20 cellular contexts compared by ENCODE assay signal in the genomic region with DNA sequence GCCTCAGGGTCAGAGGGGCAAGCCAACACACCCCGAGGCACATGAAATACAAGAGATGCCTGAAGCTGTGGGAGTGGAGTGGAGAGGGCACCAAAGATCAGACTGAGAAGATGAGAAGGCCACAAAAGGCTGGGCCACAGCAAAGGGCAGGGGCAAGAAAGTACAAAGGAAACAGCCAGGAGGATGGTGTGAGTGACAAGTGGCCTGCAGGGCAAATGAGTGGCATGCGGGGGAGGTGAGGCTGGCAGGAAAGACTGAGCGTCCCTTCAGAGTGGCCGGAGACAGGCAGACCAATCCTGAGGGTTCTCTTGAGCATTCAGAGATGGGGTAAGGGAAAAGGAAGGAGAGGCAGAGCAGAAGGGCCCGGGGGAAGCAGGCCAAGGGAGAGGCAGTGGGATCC. TPM values are rescaled to one million over a fixed set of nuclear protein-coding genes. Genes with fewer than 3 reads are reported as not detected.
DNase-seq lines count a peak whose midpoint lies in the region; ATAC-seq and TF ChIP-seq lines count a peak whose summit lies in the region.
"Had no signal": no experiment of that assay in that cellular context is flagged by ENCODE, and none has a peak within 500 bp of the region (broad histone marks: within the 10 kb centered on the region; RNA-seq: fewer than 3 reads in every experiment).

No MANE protein-coding gene starts in this region.

- H3K27ac ChIP-seq in prostate gland = peak overlapping the region; percentile 21 to 86
- H3K27ac ChIP-seq: 22Rv1, GM23248 had no signal

- no peak for ATAC-seq in activated CD8-positive, alpha-beta memory T cell treated with anti-CD3 and anti-CD28 coated beads, Interleukin-2, amount 10 ng/mL, durations not matched to agents 7 days and 5 days
- no peak for ATAC-seq in HG03139 (IDR thresholded peaks at IDR 0.05; ENCODE audit: unreplicated experiment)

- POLR2A ChIA-PET in HEK293T (lab: Yijun Ruan, JAX) = interaction anchor here (0.9 kb wide), 1 partner anchor 27 kb away, joined by 3 read pairs; no protein-coding TSS in a partner anchor
- POLR2A ChIA-PET in activated CD4-positive, alpha-beta T cell treated with anti-CD3 and anti-CD28 coated beads, Interleukin-2, amount 10 ng/mL, durations not matched to agents 7 days and 5 days (lab: Charles Lee) = no interaction called here

- 94% methylated on average over 5 of the region's 5 CpGs for WGBS in prostate gland

- H3K36me3 ChIP-seq in prostate gland = no peaks in the 10 kb centered on the region

- no peaks in the 10 kb centered on the region for H3K9me3 Mint-ChIP-seq in activated T-cell treated with anti-CD3 and anti-CD28 coated beads, Interleukin-2, amount 50 U/mL, for 24 hours
- no peaks in the 10 kb centered on the region for H3K9me3 Mint-ChIP-seq in immature natural killer cell
- no peaks in the 10 kb centered on the region for H3K9me3 Mint-ChIP-seq in activated CD8-positive, alpha-beta memory T cell treated with anti-CD3 and anti-CD28 coated beads, Interleukin-2, amount 10 ng/mL, durations not matched to agents 7 days and 5 days (ENCODE audit: low read depth)
- H3K9me3 Mint-ChIP-seq in activated CD4-positive, alpha-beta T cell treated with anti-CD3 and anti-CD28 coated beads, Interleukin-2, amount 10 ng/mL, durations not matched to agents 7 days and 5 days = no peaks in the 10 kb centered on the region
- H3K9me3 Mint-ChIP-seq: IgD-negative memory B cell had no signal

- no peaks in the 10 kb centered on the region for H3K9me3 ChIP-seq in prostate gland
- H3K9me3 ChIP-seq: BLaER1 had no signal

- peaks cover 7% of the 10 kb centered on the region for H3K4me1 Mint-ChIP-seq in activated T-cell treated with anti-CD3 and anti-CD28 coated beads, Interleukin-2, amount 50 U/mL, for 24 hours (ENCODE audit: low read depth)
- peaks cover 52 to 62% of the 10 kb centered on the region in 2 donors for H3K4me1 Mint-ChIP-seq in immature natural killer cell
- peaks cover 14% of the 10 kb centered on the region for H3K4me1 Mint-ChIP-seq in activated CD8-positive, alpha-beta memory T cell treated with anti-CD3 and anti-CD28 coated beads, Interleukin-2, amount 10 ng/mL, durations not matched to agents 7 days and 5 days
- H3K4me1 Mint-ChIP-seq in activated CD4-positive, alpha-beta T cell treated with anti-CD3 and anti-CD28 coated beads, Interleukin-2, amount 10 ng/mL, durations not matched to agents 7 days and 5 days = peaks cover 17% of the 10 kb centered on the region

- TF ChIP-seq POLR2A in prostate gland (IDR thresholded peaks at IDR 0.05) = no peak

- peak overlapping the region; percentile 53 for H3K27ac Mint-ChIP-seq in activated T-cell treated with anti-CD3 and anti-CD28 coated beads, Interleukin-2, amount 50 U/mL, for 24 hours
- H3K27ac Mint-ChIP-seq in immature natural killer cell = peak overlapping the region in 5 of 6 donors; percentile 25 to 83 (median 59)
- no peak overlapping the region for H3K27ac Mint-ChIP-seq in activated CD8-positive, alpha-beta memory T cell treated with anti-CD3 and anti-CD28 coated beads, Interleukin-2, amount 10 ng/mL, durations not matched to agents 7 days and 5 days
- no peak overlapping the region for H3K27ac Mint-ChIP-seq in activated CD4-positive, alpha-beta T cell treated with anti-CD3 and anti-CD28 coated beads, Interleukin-2, amount 10 ng/mL, durations not matched to agents 7 days and 5 days
- H3K27ac Mint-ChIP-seq: IgD-negative memory B cell had no signal

- H3K27me3 ChIP-seq in prostate gland (replicated peaks; ENCODE audit: insufficient read depth) = no peaks in the 10 kb centered on the region
- H3K27me3 ChIP-seq: BLaER1 had no signal

- no peaks in the 10 kb centered on the region for H3K27me3 Mint-ChIP-seq in activated T-cell treated with anti-CD3 and anti-CD28 coated beads, Interleukin-2, amount 50 U/mL, for 24 hours
- peaks cover 0 to 7% (median 4%) of the 10 kb centered on the region in 3 donors for H3K27me3 Mint-ChIP-seq in immature natural killer cell (ENCODE audit: low read depth in 3 of 3)
- no peaks in the 10 kb centered on the region for H3K27me3 Mint-ChIP-seq in activated CD8-positive, alpha-beta memory T cell treated with anti-CD3 and anti-CD28 coated beads, Interleukin-2, amount 10 ng/mL, durations not matched to agents 7 days and 5 days
- no peaks in the 10 kb centered on the region for H3K27me3 Mint-ChIP-seq in activated CD4-positive, alpha-beta T cell treated with anti-CD3 and anti-CD28 coated beads, Interleukin-2, amount 10 ng/mL, durations not matched to agents 7 days and 5 days
- H3K27me3 Mint-ChIP-seq: IgD-negative memory B cell had no signal

- no peak for DNase-seq in activated T-cell treated with anti-CD3 and anti-CD28 coated beads, Interleukin-2, amount 50 U/mL, for 24 hours
- no peak for DNase-seq in activated T-cell treated with anti-CD3 and anti-CD28 coated beads, Interleukin-2, amount 50 U/mL, for 48 hours
- DNase-seq in HEK293T (ENCODE audit: extremely low spot score) (no peak), immature natural killer cell (no peak), prostate gland (ENCODE audit: low spot score) (no peak)
- DNase-seq in activated CD8-positive, alpha-beta memory T cell treated with anti-CD3 and anti-CD28 coated beads, Interleukin-2, amount 10 ng/mL, durations not matched to agents 7 days and 5 days = no peak
- DNase-seq in activated CD4-positive, alpha-beta T cell treated with anti-CD3 and anti-CD28 coated beads, Interleukin-2, amount 10 ng/mL, durations not matched to agents 7 days and 5 days = no peak
- DNase-seq: DMS79 treated with DMSO at 0.1 percent for 48 hours, GDM1, GM23248, NCI-H1417 treated with DMSO at 0.1 percent for 48 hours, NCI-H2029, NCI-H524, RPMI8226 had no signal

- TF ChIP-seq CTCF in prostate gland (IDR thresholded peaks at IDR 0.05) = no peak

- no peak overlapping the region for H3K4me3 ChIP-seq in prostate gland
- H3K4me3 ChIP-seq: BLaER1, GM23248 had no signal

- H3K4me1 ChIP-seq in prostate gland (replicated peaks) = peaks cover 56% of the 10 kb centered on the region

- peaks cover 41% of the 10 kb centered on the region for H3K36me3 Mint-ChIP-seq in activated T-cell treated with anti-CD3 and anti-CD28 coated beads, Interleukin-2, amount 50 U/mL, for 24 hours (ENCODE audit: low read depth)
- H3K36me3 Mint-ChIP-seq in immature natural killer cell = peaks cover 0 to 4% (median 3%) of the 10 kb centered on the region in 3 donors
- H3K36me3 Mint-ChIP-seq in activated CD8-positive, alpha-beta memory T cell treated with anti-CD3 and anti-CD28 coated beads, Interleukin-2, amount 10 ng/mL, durations not matched to agents 7 days and 5 days = no peaks in the 10 kb centered on the region
- no peaks in the 10 kb centered on the region for H3K36me3 Mint-ChIP-seq in activated CD4-positive, alpha-beta T cell treated with anti-CD3 and anti-CD28 coated beads, Interleukin-2, amount 10 ng/mL, durations not matched to agents 7 days and 5 days (ENCODE audit: low read depth)

- no peak overlapping the region for H3K4me3 Mint-ChIP-seq in activated T-cell treated with anti-CD3 and anti-CD28 coated beads, Interleukin-2, amount 50 U/mL, for 24 hours
- H3K4me3 Mint-ChIP-seq in immature natural killer cell = no peak overlapping the region
- H3K4me3 Mint-ChIP-seq in activated CD8-positive, alpha-beta memory T cell treated with anti-CD3 and anti-CD28 coated beads, Interleukin-2, amount 10 ng/mL, durations not matched to agents 7 days and 5 days = no peak overlapping the region
- H3K4me3 Mint-ChIP-seq in activated CD4-positive, alpha-beta T cell treated with anti-CD3 and anti-CD28 coated beads, Interleukin-2, amount 10 ng/mL, durations not matched to agents 7 days and 5 days = no peak overlapping the region
- H3K4me3 Mint-ChIP-seq: IgD-negative memory B cell had no signal

- intact Hi-C loops in prostate gland (cut with DNase I) = no loop called here

- CTCF ChIA-PET in HEK293T (lab: Yijun Ruan, JAX) = no interaction called here
- CTCF ChIA-PET in activated CD8-positive, alpha-beta memory T cell treated with anti-CD3 and anti-CD28 coated beads, Interleukin-2, amount 10 ng/mL, durations not matched to agents 7 days and 5 days (lab: Charles Lee) = interaction anchor here (2.9 to 15.6 kb wide), 2 partner anchors 12 to 28 kb away, joined by 14 to 139 read pairs; no protein-coding TSS in a partner anchor
- CTCF ChIA-PET in activated CD4-positive, alpha-beta T cell treated with anti-CD3 and anti-CD28 coated beads, Interleukin-2, amount 10 ng/mL, durations not matched to agents 7 days and 5 days (lab: Charles Lee) = interaction anchor here (0.9 kb wide), 1 partner anchor 27 kb away, joined by 3 read pairs; no protein-coding TSS in a partner anchor

RNA-seq across cellular contexts. Expression of a gene that starts 23.2 kb away (rescaled TPM):
- not detected for polyA plus RNA-seq in immature natural killer cell
- 10 to 100 TPM; 11.4 to 35.6 TPM for total RNA-seq in prostate gland
- under 1 TPM in 1 of 2 experiments, not detected in 1; 0.14 TPM for total RNA-seq in activated CD8-positive, alpha-beta memory T cell treated with anti-CD3 and anti-CD28 coated beads, Interleukin-2, amount 10 ng/mL, durations not matched to agents 7 days and 5 days
- total RNA-seq in activated CD4-positive, alpha-beta T cell treated with anti-CD3 and anti-CD28 coated beads, Interleukin-2, amount 10 ng/mL, durations not matched to agents 7 days and 5 days = not detected
- total RNA-seq: GM23248, OCI-LY7 had no signal
- polyA plus RNA-seq: IgD-negative memory B cell had no signal

RNA-seq across cellular contexts. Expression of a gene that starts 26.9 kb away (rescaled TPM):
- 100 to 1,000 TPM; 192 to 330 (median 205) TPM for polyA plus RNA-seq in immature natural killer cell
- total RNA-seq in prostate gland = 100 to 1,000 TPM in 1 of 2 donors, 10 to 100 TPM in 1; 98.3 to 138 TPM
- 10 to 100 TPM; 42.1 to 58.3 TPM for total RNA-seq in activated CD8-positive, alpha-beta memory T cell treated with anti-CD3 and anti-CD28 coated beads, Interleukin-2, amount 10 ng/mL, durations not matched to agents 7 days and 5 days
- total RNA-seq in activated CD4-positive, alpha-beta T cell treated with anti-CD3 and anti-CD28 coated beads, Interleukin-2, amount 10 ng/mL, durations not matched to agents 7 days and 5 days = 10 to 100 TPM; 52.1 to 60.3 TPM

RNA-seq across cellular contexts. Expression of a gene that starts 29.2 kb away (rescaled TPM):
- not detected for polyA plus RNA-seq in immature natural killer cell
- 1 to 10 TPM in 1 of 2 donors, not detected in 1; 1.5 TPM for total RNA-seq in prostate gland
- total RNA-seq in activated CD8-positive, alpha-beta memory T cell treated with anti-CD3 and anti-CD28 coated beads, Interleukin-2, amount 10 ng/mL, durations not matched to agents 7 days and 5 days = not detected
- total RNA-seq in activated CD4-positive, alpha-beta T cell treated with anti-CD3 and anti-CD28 coated beads, Interleukin-2, amount 10 ng/mL, durations not matched to agents 7 days and 5 days = not detected
- total RNA-seq: GM23248, HT1080, OCI-LY7 had no signal
- polyA plus RNA-seq: GM23248, IgD-negative memory B cell had no signal

RNA-seq across cellular contexts. Expression of a gene that starts 37.8 kb away (rescaled TPM):
- polyA plus RNA-seq in immature natural killer cell = under 1 TPM in 2 of 3 donors, not detected in 1; 0.64 to 0.71 TPM
- total RNA-seq in prostate gland = 10 to 100 TPM; 20.3 to 69.8 TPM
- under 1 TPM; 0.41 to 0.49 TPM for total RNA-seq in activated CD8-positive, alpha-beta memory T cell treated with anti-CD3 and anti-CD28 coated beads, Interleukin-2, amount 10 ng/mL, durations not matched to agents 7 days and 5 days
- under 1 TPM; 0.22 to 0.29 TPM for total RNA-seq in activated CD4-positive, alpha-beta T cell treated with anti-CD3 and anti-CD28 coated beads, Interleukin-2, amount 10 ng/mL, durations not matched to agents 7 days and 5 days
- total RNA-seq: OCI-LY7 had no signal

Comparison
In these comparisons a context has a peak if more than half of its experiments do, and no peak if none do; other contexts are left out.
1. H3K27ac Mint-ChIP-seq: peak in activated T-cell treated with anti-CD3 and anti-CD28 coated beads, Interleukin-2, amount 50 U/mL, for 24 hours (single experiment) and immature natural killer cell (5 of 6); none in activated CD8-positive, alpha-beta memory T cell treated with anti-CD3 and anti-CD28 coated beads, Interleukin-2, amount 10 ng/mL, durations not matched to agents 7 days and 5 days (single experiment) and activated CD4-positive, alpha-beta T cell treated with anti-CD3 and anti-CD28 coated beads, Interleukin-2, amount 10 ng/mL, durations not matched to agents 7 days and 5 days (single experiment).
2. RNA of a gene that starts 23.2 kb away (total RNA-seq): 11.4 to 35.6 TPM in prostate gland; 0.14 TPM in activated CD8-positive, alpha-beta memory T cell treated with anti-CD3 and anti-CD28 coated beads, Interleukin-2, amount 10 ng/mL, durations not matched to agents 7 days and 5 days and not detected in activated CD4-positive, alpha-beta T cell treated with anti-CD3 and anti-CD28 coated beads, Interleukin-2, amount 10 ng/mL, durations not matched to agents 7 days and 5 days; every median in the first group is over 10 times any median in the second.